ENCODE assay signal across 13 cellular contexts in the genomic region with DNA sequence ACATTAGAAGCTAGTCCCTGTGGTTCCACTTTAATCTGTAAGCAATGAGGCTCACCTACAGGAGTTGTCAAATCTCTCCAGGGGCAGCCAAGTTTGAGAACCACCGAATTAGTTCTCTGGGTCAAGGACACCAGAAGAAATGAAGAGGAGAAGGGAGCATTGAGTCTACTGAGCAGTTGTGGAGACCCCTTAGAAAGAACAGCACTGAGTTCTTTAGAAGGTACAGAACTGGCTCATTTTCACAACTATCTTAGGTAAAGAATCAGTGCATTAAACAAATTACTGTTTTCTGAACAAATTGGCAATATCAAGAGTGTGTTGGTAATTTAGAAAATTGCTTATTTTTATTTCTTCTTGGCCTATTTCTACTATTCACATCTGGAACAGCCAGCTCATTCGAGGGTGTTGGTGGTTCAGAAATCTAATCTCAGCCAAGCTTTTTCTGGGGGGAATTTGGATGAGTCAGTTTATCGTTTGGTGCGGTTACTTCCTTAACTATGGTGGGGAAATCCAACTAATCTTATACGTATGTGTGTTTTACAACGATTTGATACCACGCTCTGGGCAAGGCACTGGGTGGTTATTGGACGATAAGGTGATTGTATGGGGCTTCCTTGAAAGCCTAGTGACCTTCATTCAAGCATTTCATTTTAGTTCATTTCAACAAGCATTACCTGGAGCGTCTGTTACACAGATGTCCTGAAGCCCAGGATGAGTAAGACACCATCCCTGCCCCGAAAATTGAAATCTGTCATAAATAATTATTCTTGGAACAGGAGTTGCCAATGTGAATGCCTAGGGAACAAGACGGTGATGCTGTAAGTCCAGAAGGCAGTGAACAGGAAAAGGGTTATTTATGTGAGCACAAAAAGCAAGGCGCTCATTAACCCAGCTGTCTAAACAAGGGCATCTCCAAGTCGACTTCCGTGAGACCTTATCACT. TPM values are rescaled to one million over a fixed set of nuclear protein-coding genes. Genes with fewer than 3 reads are reported as not detected.
DNase-seq lines count a peak whose midpoint lies in the region; ATAC-seq and TF ChIP-seq lines count a peak whose summit lies in the region.
"Had no signal": no experiment of that assay in that cellular context is flagged by ENCODE, and none has a peak within 500 bp of the region (broad histone marks: within the 10 kb centered on the region; RNA-seq: fewer than 3 reads in every experiment).

No MANE protein-coding gene starts in this region.

- H3K27ac Mint-ChIP-seq in osteocyte (ENCODE audit: unreplicated experiment) = no peak overlapping the region

- H3K9me3 ChIP-seq in adipocyte (ENCODE audit: control insufficient read depth, low read length) = no peaks in the 10 kb centered on the region
- H3K9me3 ChIP-seq: lower lobe of right lung had no signal

- peaks cover 8% of the 10 kb centered on the region for H3K27me3 ChIP-seq in adipocyte (replicated peaks; ENCODE audit: control insufficient read depth, insufficient read depth, low read length)

- peaks cover 26% of the 10 kb centered on the region for H3K4me1 ChIP-seq in adipocyte (ENCODE audit: control insufficient read depth, insufficient read depth, low read length)

- H3K4me1 Mint-ChIP-seq in osteocyte (ENCODE audit: unreplicated experiment) = peaks cover under 1% of the 10 kb centered on the region

- H3K27me3 Mint-ChIP-seq in osteocyte (ENCODE audit: unreplicated experiment) = peaks cover 54% of the 10 kb centered on the region

- H3K9me3 Mint-ChIP-seq in osteocyte (ENCODE audit: unreplicated experiment) = no peaks in the 10 kb centered on the region

- no peak for TF ChIP-seq CTCF in GM12865 (IDR thresholded peaks at IDR 0.05; ENCODE audit: insufficient read depth, low read depth, low read length, missing control alignments)
- TF ChIP-seq CTCF in HFF-Myc (IDR thresholded peaks at IDR 0.05; ENCODE audit: low read depth, low read length, missing control alignments) = no peak
- no peak for TF ChIP-seq CTCF in osteocyte (IDR thresholded peaks at IDR 0.05)

- ATAC-seq in HG02678 (IDR thresholded peaks at IDR 0.05; ENCODE audit: unreplicated experiment) = no peak
- ATAC-seq: lower lobe of right lung, SK-N-SH treated with all-trans-retinoic acid at 6 μM for 48 hours had no signal

- H3K36me3 ChIP-seq in adipocyte (ENCODE audit: control insufficient read depth, insufficient read depth, low read length, severe bottlenecking) = no peaks in the 10 kb centered on the region
- H3K36me3 ChIP-seq: lower lobe of right lung had no signal

- no peak overlapping the region for H3K9ac ChIP-seq in adipocyte (ENCODE audit: low read length)

- H3K4me3 ChIP-seq in GM12865 (ENCODE audit: low read depth, low read length) (no peak overlapping the region), HFF-Myc (replicated peaks; ENCODE audit: low read depth, low read length) (no peak overlapping the region), adipocyte (ENCODE audit: low read length) (no peak overlapping the region)
- H3K4me3 ChIP-seq: lower lobe of right lung had no signal

- H3K4me3 Mint-ChIP-seq in osteocyte (ENCODE audit: unreplicated experiment) = no peak overlapping the region

- H3K36me3 Mint-ChIP-seq in osteocyte (ENCODE audit: unreplicated experiment) = no peaks in the 10 kb centered on the region

- DNase-seq in GM12865 (ENCODE audit: low read depth) = peak; percentile 79
- peak; percentile 81 for DNase-seq in HFF-Myc (ENCODE audit: extremely low read depth, low read depth)
- peak; percentile 43 for DNase-seq in adipocyte (ENCODE audit: low read depth)
- DNase-seq in osteocyte (ENCODE audit: extremely low spot score, unreplicated experiment) = peak; percentile 25
- no peak for DNase-seq in DMS153 treated with DMSO at 0.1 percent for 48 hours (lab: John Stamatoyannopoulos, UW; ENCODE audit: unreplicated experiment)
- DNase-seq in NCI-H524 treated with DMSO at 0.1 percent for 48 hours (lab: John Stamatoyannopoulos, UW) = no peak
- DNase-seq: caudate nucleus, DND-41, foreskin melanocyte, lower lobe of right lung, NCI-H2171 treated with DMSO at 0.1 percent for 48 hours had no signal

RNA-seq across cellular contexts. Expression of gene TMPRSS2, which starts 52.0 kb away (rescaled TPM):
- 0.21 and 1.7 TPM in 2 replicates for total RNA-seq in osteocyte

Comparison
In these comparisons a context has a peak if more than half of its experiments do, and no peak if none do; other contexts are left out.
1. DNase-seq: peak in GM12865 (single experiment), HFF-Myc (single experiment), adipocyte (single experiment) and osteocyte (single experiment); none in DMS153 treated with DMSO at 0.1 percent for 48 hours (single experiment) and NCI-H524 treated with DMSO at 0.1 percent for 48 hours (single experiment).